Comparison of ENCODE assay signal across 36 cellular contexts in the genomic region with DNA sequence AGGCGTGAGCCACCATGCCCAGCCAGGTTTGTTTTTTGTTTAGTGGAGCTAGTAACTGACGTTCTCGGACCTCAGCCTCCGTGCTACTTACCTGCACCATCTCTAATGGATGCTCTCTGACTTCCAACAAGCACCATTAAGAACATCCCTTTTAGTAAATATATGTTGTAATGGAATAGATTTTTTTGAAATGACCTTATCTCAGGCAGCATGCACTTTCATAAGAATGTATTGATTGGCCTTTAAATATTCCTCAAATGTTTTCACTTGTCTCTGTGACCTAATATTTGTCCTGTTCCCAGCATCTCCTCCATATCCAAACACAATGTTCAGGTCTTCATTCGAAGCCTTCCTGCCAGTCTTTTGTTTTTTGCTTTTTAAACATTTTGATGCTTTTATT.
"Had no signal": no experiment of that assay in that cellular context is flagged by ENCODE, and none has a peak within 500 bp of the region (broad histone marks: within the 10 kb centered on the region; RNA-seq: fewer than 3 reads in every experiment).

No MANE protein-coding gene starts in this region.

- H3K9me3 ChIP-seq: MG63, Peyer's patch, SJSA1, SK-N-SH had no signal

- H3K4me1 ChIP-seq: SJSA1 had no signal

- H3K4me2 ChIP-seq: SK-N-SH had no signal

- H3K4me3 Mint-ChIP-seq: activated CD4-positive, alpha-beta T cell treated with anti-CD3 and anti-CD28 coated beads for 36 hours; activated CD4-positive, alpha-beta T cell treated with anti-CD3 and anti-CD28 coated beads, Interleukin-2, amount 10 ng/mL, durations not matched to agents 7 days and 5 days; activated CD8-positive, alpha-beta T cell treated with anti-CD3 and anti-CD28 coated beads, Interleukin-2, amount 10 ng/mL, durations not matched to agents 7 days and 5 days; activated naive CD8-positive, alpha-beta T cell treated with anti-CD3 and anti-CD28 coated beads for 36 hours; T-helper 1 cell treated with Interleukin-12 subunit alpha and Interleukin-12 subunit beta and Interleukin-4 antibody, amounts not matched to agents 30 μg/mL and 1 μg/mL, for 36 hours; T-helper 2 cell treated with Interferon-gamma antibody and Interleukin-4, amounts not matched to agents 5 μg/mL and 100 μg/mL, for 36 hours had no signal

- ATAC-seq: activated CD4-positive, alpha-beta T cell treated with anti-CD3 and anti-CD28 coated beads for 36 hours; activated CD4-positive, CD25-positive, alpha-beta regulatory T cell treated with anti-CD3 and anti-CD28 coated beads, Interleukin-2, amount 50 U/mL, for 24 hours; activated CD8-positive, alpha-beta T cell treated with anti-CD3 and anti-CD28 coated beads, Interleukin-2, amount 10 ng/mL, durations not matched to agents 7 days and 5 days; PC-3 had no signal

- H3K4me3 ChIP-seq: MG63, Peyer's patch, SJSA1 had no signal

- H3K27ac Mint-ChIP-seq: activated CD4-positive, alpha-beta T cell treated with anti-CD3 and anti-CD28 coated beads for 36 hours; activated CD8-positive, alpha-beta T cell treated with anti-CD3 and anti-CD28 coated beads, Interleukin-2, amount 10 ng/mL, durations not matched to agents 7 days and 5 days; activated naive CD8-positive, alpha-beta T cell treated with anti-CD3 and anti-CD28 coated beads for 36 hours; T-helper 1 cell treated with Interleukin-12 subunit alpha and Interleukin-12 subunit beta and Interleukin-4 antibody, amounts not matched to agents 30 μg/mL and 1 μg/mL, for 36 hours; T-helper 2 cell treated with Interferon-gamma antibody and Interleukin-4, amounts not matched to agents 5 μg/mL and 100 μg/mL, for 36 hours had no signal

- H3K9ac ChIP-seq: SK-N-SH had no signal

- DNase-seq: activated CD4-positive, alpha-beta T cell treated with anti-CD3 and anti-CD28 coated beads for 36 hours; activated CD4-positive, alpha-beta T cell treated with anti-CD3 and anti-CD28 coated beads, Interleukin-2, amount 10 ng/mL, durations not matched to agents 7 days and 5 days; activated CD4-positive, alpha-beta T cell treated with anti-CD3 and anti-CD28 coated beads, Interleukin-2, amount 50 U/mL, for 48 hours; activated CD8-positive, alpha-beta memory T cell treated with anti-CD3 and anti-CD28 coated beads, Interleukin-2, amount 50 U/mL, for 4 hours; activated CD8-positive, alpha-beta T cell treated with anti-CD3 and anti-CD28 coated beads, Interleukin-2, amount 10 ng/mL, durations not matched to agents 7 days and 5 days; activated effector memory CD4-positive, alpha-beta T cell treated with anti-CD3 and anti-CD28 coated beads, Interleukin-2, amount 50 U/mL, for 16 hours; activated naive CD4-positive, alpha-beta T cell; activated naive CD4-positive, alpha-beta T cell treated with anti-CD3 and anti-CD28 coated beads, Interleukin-2, amount 50 U/mL, for 16 hours; activated naive CD8-positive, alpha-beta T cell treated with anti-CD3 and anti-CD28 coated beads for 36 hours; activated T-cell treated with anti-CD3 and anti-CD28 coated beads, Interleukin-2, amount 50 U/mL, for 48 hours; amniotic stem cell; aorta; brain microvascular endothelial cell; central memory CD4-positive, alpha-beta T cell; Kasumi-1; KG1; MG63; NCI-H1048; NCI-H1105 treated with DMSO at 0.1 percent for 48 hours; NCI-H1436 treated with DMSO at 0.1 percent for 48 hours; NCI-H1694 treated with DMSO at 0.1 percent for 48 hours; NCI-H2029; NCI-H345; NCI-H526; NCI-H748 treated with DMSO at 0.1 percent for 48 hours; NK-92 treated with Interleukin-12 subunit alpha and Interleukin-12 subunit beta, amount 100 ng/mL, for 24 hours; PC-3; Peyer's patch; Right ventricle myocardium superior; RPMI8226; SK-N-SH had no signal

- H3K27me3 Mint-ChIP-seq: activated CD4-positive, alpha-beta T cell treated with anti-CD3 and anti-CD28 coated beads for 36 hours; activated CD4-positive, alpha-beta T cell treated with anti-CD3 and anti-CD28 coated beads, Interleukin-2, amount 10 ng/mL, durations not matched to agents 7 days and 5 days; activated naive CD8-positive, alpha-beta T cell treated with anti-CD3 and anti-CD28 coated beads for 36 hours had no signal

- H3K9me3 Mint-ChIP-seq: T-helper 1 cell treated with Interleukin-12 subunit alpha and Interleukin-12 subunit beta and Interleukin-4 antibody, amounts not matched to agents 30 μg/mL and 1 μg/mL, for 36 hours; T-helper 2 cell treated with Interferon-gamma antibody and Interleukin-4, amounts not matched to agents 5 μg/mL and 100 μg/mL, for 36 hours had no signal

- H3K27ac ChIP-seq: brain microvascular endothelial cell, Peyer's patch, SJSA1 had no signal

- H3K27me3 ChIP-seq: brain microvascular endothelial cell, MG63, Peyer's patch, SJSA1 had no signal

- FAIRE-seq: TTC549 had no signal

- H3K36me3 ChIP-seq: brain microvascular endothelial cell, MG63, Peyer's patch, SJSA1 had no signal
